ENCODE assay signal across 20 cellular contexts in the genomic region with DNA sequence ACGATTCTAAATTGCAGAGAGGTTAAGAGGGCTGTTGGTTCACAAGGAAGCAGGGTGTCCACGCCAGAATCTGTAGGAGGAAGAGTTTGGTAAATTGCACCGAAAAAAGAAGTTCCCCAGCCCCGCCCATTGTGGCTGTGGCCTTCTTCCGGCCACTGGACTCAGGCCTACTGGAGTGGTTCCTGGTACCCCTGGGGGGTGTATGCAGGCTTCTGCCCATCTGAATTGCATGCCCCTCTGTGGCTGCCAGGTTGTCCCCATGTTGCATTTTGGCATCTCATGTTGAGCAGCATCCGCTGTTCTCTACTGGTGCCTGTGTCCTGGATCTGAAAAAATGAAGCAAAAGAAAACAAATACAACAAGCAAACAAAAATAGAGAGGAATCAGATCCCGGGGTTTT.
"Had no signal": no experiment of that assay in that cellular context is flagged by ENCODE, and none has a peak within 500 bp of the region (broad histone marks: within the 10 kb centered on the region; RNA-seq: fewer than 3 reads in every experiment).

No MANE protein-coding gene starts in this region.

- ATAC-seq: activated CD8-positive, alpha-beta T cell treated with anti-CD3 and anti-CD28 coated beads for 36 hours; activated T-cell treated with anti-CD3 and anti-CD28 coated beads, Interleukin-2, amount 50 U/mL, for 72 hours; body of pancreas; left cardiac atrium had no signal

- DNase-seq: activated B cell treated with CpG ODN at 0.5 μM for 24 hours; activated CD4-positive, alpha-beta T cell treated with anti-CD3 and anti-CD28 coated beads for 48 hours; activated CD8-positive, alpha-beta memory T cell treated with anti-CD3 and anti-CD28 coated beads, Interleukin-2, amount 50 U/mL, for 48 hours; activated CD8-positive, alpha-beta T cell treated with anti-CD3 and anti-CD28 coated beads for 36 hours; activated gamma-delta T cell treated with Interleukin-2 at 50 U/mL for 16 hours; activated T-cell treated with anti-CD3 and anti-CD28 coated beads, Interleukin-2, amount 50 U/mL, for 72 hours; amniotic stem cell; body of pancreas; central memory CD4-positive, alpha-beta T cell; cortex of kidney; effector CD4-positive, alpha-beta T cell; foreskin fibroblast; left cardiac atrium; naive B cell; stimulated activated CD4-positive, alpha-beta T cell treated with anti-CD3 and anti-CD28 coated beads, Interleukin-4, amount 100 ng/mL, for 24 hours; stimulated activated naive CD4-positive, alpha-beta T cell; T-helper 2 cell; transverse colon had no signal

- H3K27ac ChIP-seq: body of pancreas, right atrium auricular region, transverse colon had no signal

- H3K4me3 ChIP-seq: body of pancreas, lung, right atrium auricular region, transverse colon had no signal

- H3K9me3 ChIP-seq: body of pancreas, right atrium auricular region, transverse colon had no signal

- H3K27me3 ChIP-seq: body of pancreas, right atrium auricular region, transverse colon had no signal

- H3K4me1 ChIP-seq: body of pancreas had no signal

- H3K36me3 ChIP-seq: right atrium auricular region, transverse colon had no signal
